ENCODE assay signal across 23 cellular contexts in the genomic region with DNA sequence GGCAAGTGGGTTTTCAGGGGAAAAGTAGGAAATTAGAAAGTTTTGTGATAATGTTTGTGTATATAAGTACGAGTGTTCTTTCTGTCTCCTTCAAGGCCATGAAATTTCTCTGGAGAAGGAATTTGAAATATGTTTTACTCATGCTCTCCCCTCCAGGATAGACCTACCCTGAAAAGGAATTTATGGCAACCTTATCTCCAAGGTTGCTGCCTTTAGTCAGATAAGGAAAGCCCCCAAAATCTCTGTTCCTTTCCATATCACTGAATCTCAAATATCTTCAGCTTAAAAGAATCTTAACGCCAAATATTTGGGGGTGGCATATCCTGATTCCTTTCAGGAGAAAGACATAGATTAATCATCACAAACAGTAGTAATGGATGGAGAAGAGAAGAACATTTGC. TPM values are rescaled to one million over a fixed set of nuclear protein-coding genes. Genes with fewer than 3 reads are reported as not detected.
DNase-seq lines count a peak whose midpoint lies in the region; ATAC-seq, FAIRE-seq and TF ChIP-seq lines count a peak whose summit lies in the region.
"Had no signal": no experiment of that assay in that cellular context is flagged by ENCODE, and none has a peak within 500 bp of the region (broad histone marks: within the 10 kb centered on the region; RNA-seq: fewer than 3 reads in every experiment).

No MANE protein-coding gene starts in this region.

- TF ChIP-seq RAD21 in A549 (conservative IDR thresholded peaks at IDR 0.05 in 1 of 2, IDR thresholded peaks at IDR 0.05 in 1 of 2) = no peak

- H3K27me3 ChIP-seq in SJSA1 (replicated peaks) (no peaks in the 10 kb centered on the region), left lung (no peaks in the 10 kb centered on the region)
- H3K27me3 ChIP-seq in effector memory CD4-positive, alpha-beta T cell (replicated peaks; ENCODE audit: control insufficient read depth, insufficient read depth, low read length, poor library complexity, severe bottlenecking) = no peaks in the 10 kb centered on the region

- intact Hi-C loops in left lung (cut with DNase I) = loop anchor here in 1 of 2 donors (10.0 kb wide), 1 partner anchor 317 kb away; no protein-coding TSS in a partner anchor

- H3K4me3 ChIP-seq in A549 (no peak overlapping the region), SJSA1 (no peak overlapping the region), left lung (no peak overlapping the region)
- H3K4me3 ChIP-seq in effector memory CD4-positive, alpha-beta T cell (ENCODE audit: insufficient read depth, low read depth, low read length, poor library complexity, severe bottlenecking) = no peak overlapping the region

- TF ChIP-seq CTCF in A549 (IDR thresholded peaks at IDR 0.05) = no peak
- TF ChIP-seq CTCF in left lung (IDR thresholded peaks at IDR 0.05) = no peak

- FAIRE-seq in A549 (lab: Jason Lieb, UNC) = no peak
- FAIRE-seq: H54 had no signal

- 9% methylated on average over 2 of the region's 2 CpGs for WGBS in A549 (ENCODE audit: missing lambda C conversion rate)

- CTCF ChIA-PET in A549 (lab: Yijun Ruan, JAX) = interaction anchor here (0.6 to 1.4 kb wide), 3 partner anchors 38 to 316 kb away, joined by 3 to 4 read pairs (median 4); no protein-coding TSS in a partner anchor

- DNase-seq in A549 (ENCODE audit: low read depth in 1 of 2, low spot score in 1 of 2) (peak in 1 of 2 experiments; percentile 30), SJSA1 (ENCODE audit: low read depth in 1 of 2, low spot score in 2 of 2) (peak in 1 of 2 experiments; percentile 31), left lung (no peak), D341Med (ENCODE audit: low spot score) (no peak)
- DNase-seq in effector memory CD4-positive, alpha-beta T cell = no peak
- DNase-seq: activated CD8-positive, alpha-beta T cell treated with anti-CD3 and anti-CD28 coated beads for 36 hours; activated T-cell treated with anti-CD3 and anti-CD28 coated beads, Interleukin-2, amount 50 U/mL, for 72 hours; central memory CD4-positive, alpha-beta T cell; effector CD8-positive, alpha-beta T cell; hippocampal formation; NCI-H1092 treated with DMSO at 0.1 percent for 48 hours; NCI-H2081 treated with DMSO at 0.1 percent for 48 hours; NCI-H524 treated with DMSO at 0.1 percent for 48 hours; nucleus accumbens; SHP77 treated with DMSO at 0.1 percent for 48 hours; stimulated activated naive CD8-positive, alpha-beta T cell treated with anti-CD3 and anti-CD28 coated beads, Interleukin-15, Interleukin-2, amounts not matched to agents 100 U/mL and 50 U/mL, for 24 hours; WERI-Rb-1 had no signal

- peak in 1 of 2 experiments; percentile 69; a peak in 3 of 6 replicates for ATAC-seq in A549
- peak; percentile 11 for ATAC-seq in left lung
- no peak for ATAC-seq in GM19035 (IDR thresholded peaks at IDR 0.05; ENCODE audit: unreplicated experiment)
- ATAC-seq: activated CD8-positive, alpha-beta T cell treated with anti-CD3 and anti-CD28 coated beads for 36 hours; activated T-cell treated with anti-CD3 and anti-CD28 coated beads, Interleukin-2, amount 50 U/mL, for 72 hours; stimulated activated naive CD8-positive, alpha-beta T cell treated with anti-CD3 and anti-CD28 coated beads, Interleukin-15, Interleukin-2, amounts not matched to agents 100 U/mL and 50 U/mL, for 24 hours had no signal

- no peaks in the 10 kb centered on the region for H3K9me3 ChIP-seq in A549
- H3K9me3 ChIP-seq in SJSA1 (replicated peaks) = no peaks in the 10 kb centered on the region
- H3K9me3 ChIP-seq in left lung = no peaks in the 10 kb centered on the region
- no peaks in the 10 kb centered on the region for H3K9me3 ChIP-seq in effector memory CD4-positive, alpha-beta T cell (ENCODE audit: control insufficient read depth, low read length)

- no peak for TF ChIP-seq POLR2A in A549 (IDR thresholded peaks at IDR 0.05; ENCODE audit: low read length)

- peak overlapping the region; percentile 34 for H3K4me2 ChIP-seq in A549

- TF ChIP-seq EP300 in A549 (IDR thresholded peaks at IDR 0.05) = no peak

- peaks cover 31% of the 10 kb centered on the region for H3K4me1 ChIP-seq in A549
- H3K4me1 ChIP-seq in SJSA1 (replicated peaks) = peaks cover 27% of the 10 kb centered on the region
- H3K4me1 ChIP-seq in left lung = peaks cover 0 to 25% of the 10 kb centered on the region in 2 donors
- no peaks in the 10 kb centered on the region for H3K4me1 ChIP-seq in effector memory CD4-positive, alpha-beta T cell (ENCODE audit: control insufficient read depth, insufficient read depth, low read length, poor library complexity, severe bottlenecking)

- H3K36me3 ChIP-seq in SJSA1 (no peaks in the 10 kb centered on the region), left lung (no peaks in the 10 kb centered on the region)
- no peaks in the 10 kb centered on the region for H3K36me3 ChIP-seq in effector memory CD4-positive, alpha-beta T cell (ENCODE audit: control insufficient read depth, insufficient read depth, low read length)
- H3K36me3 ChIP-seq: WERI-Rb-1 had no signal

- POLR2A ChIA-PET in A549 (lab: Yijun Ruan, JAX) = no interaction called here

- H3K27ac ChIP-seq in A549 = peak overlapping the region in 1 of 2 experiments; percentile 55; a peak in 2 of 6 replicates
- peak overlapping the region; percentile 54 for H3K27ac ChIP-seq in SJSA1
- H3K27ac ChIP-seq in left lung = no peak overlapping the region
- no peak overlapping the region for H3K27ac ChIP-seq in effector memory CD4-positive, alpha-beta T cell (ENCODE audit: insufficient read depth, low read length, poor library complexity, severe bottlenecking)
- H3K27ac ChIP-seq: WERI-Rb-1 had no signal

TF ChIP-seq in A549, 52 proteins besides CTCF, POLR2A, EP300 and RAD21:
- TF ChIP-seq GATA3 (IDR thresholded peaks at IDR 0.05; ENCODE audit: borderline replicate concordance) = peak; percentile 49; the same call in 1 of the 2 replicates
- TF ChIP-seq BHLHE40 (IDR thresholded peaks at IDR 0.05; ENCODE audit: low read depth, low read length) = no peak
TF ChIP-seq in A549: peak in this region for 1.

RNA-seq across cellular contexts. Expression of gene C4BPB, which starts 0.5 kb away (rescaled TPM):
- polyA plus RNA-seq in A549 (2011; rRNA removed) = 0.57 and 0.74 TPM in 2 replicates
- polyA plus RNA-seq in A549 (2012; cell fraction: cytosol; rRNA removed) = 1.00 and 1.0 TPM in 2 replicates
- polyA plus RNA-seq in A549 (2012; cell fraction: nucleus; rRNA removed) = 1.3 and 2.6 TPM in 2 replicates
- 4.9 to 9.5 TPM (median 5.1 TPM) in 3 replicates for polyA plus RNA-seq in A549 (2017; fragmentation: RNase III; extraction: RNeasy Plus Mini Kit Qiagen cat#74134 plus additional on column Dnase treatment)
- 0.29 TPM in 2 replicates for polyA minus RNA-seq in A549 (2011; rRNA and poly(A)+ RNA removed)
- total RNA-seq in SJSA1 (2014; rRNA removed; shearing (Covaris generic)) = 0.28 and 1.8 TPM in 2 replicates
- total RNA-seq in left lung = 1 to 10 TPM; 4.3 to 6.4 TPM
- total RNA-seq: A673, kidney epithelial cell had no signal
- polyA plus RNA-seq: CD14-positive monocyte had no signal

RNA-seq across cellular contexts. Expression of gene C4BPA, which starts 15.9 kb away (rescaled TPM):
- 3.6 and 4.9 TPM in 2 replicates for polyA plus RNA-seq in A549 (2011; rRNA removed)
- polyA plus RNA-seq in A549 (2012; cell fraction: cytosol; rRNA removed) = 0.19 and 0.27 TPM in 2 replicates
- 0.11 and 0.32 TPM in 2 replicates for polyA plus RNA-seq in A549 (2012; cell fraction: nucleus; rRNA removed)
- polyA plus RNA-seq in A549 (2017; fragmentation: RNase III; extraction: RNeasy Plus Mini Kit Qiagen cat#74134 plus additional on column Dnase treatment) = 0.92 to 1.4 TPM (median 1.0 TPM) in 3 replicates
- polyA minus RNA-seq in A549 (2011; rRNA and poly(A)+ RNA removed) = 1.1 and 2.0 TPM in 2 replicates
- total RNA-seq in SJSA1 (2014; rRNA removed; shearing (Covaris generic)) = not detected in 2 replicates
- 10 to 100 TPM; 22.2 to 32.1 TPM for total RNA-seq in left lung
- total RNA-seq: A673; activated CD8-positive, alpha-beta T cell treated with anti-CD3 and anti-CD28 coated beads for 36 hours; activated T-cell treated with anti-CD3 and anti-CD28 coated beads, Interleukin-2, amount 50 U/mL, for 72 hours; kidney epithelial cell; T-helper 1 cell treated with Interleukin-12 subunit alpha and Interleukin-12 subunit beta and Interleukin-4 antibody, amounts not matched to agents 30 ng/mL and 1 ng/mL, for 36 hours had no signal

RNA-seq across cellular contexts. Expression of gene PFKFB2, which starts 35.1 kb away (rescaled TPM):
- 6.8 and 7.4 TPM in 2 replicates for polyA plus RNA-seq in A549 (2011; rRNA removed)
- polyA plus RNA-seq in A549 (2012; cell fraction: cytosol; rRNA removed) = 2.1 and 2.2 TPM in 2 replicates
- 3.5 and 5.4 TPM in 2 replicates for polyA plus RNA-seq in A549 (2012; cell fraction: nucleus; rRNA removed)
- polyA plus RNA-seq in A549 (2017; fragmentation: RNase III; extraction: RNeasy Plus Mini Kit Qiagen cat#74134 plus additional on column Dnase treatment) = 7.6 to 8.4 TPM (median 8.1 TPM) in 3 replicates
- polyA minus RNA-seq in A549 (2011; rRNA and poly(A)+ RNA removed) = 5.9 and 6.8 TPM in 2 replicates
- 1.5 and 3.8 TPM in 2 replicates for total RNA-seq in SJSA1 (2014; rRNA removed; shearing (Covaris generic))
- total RNA-seq in left lung = 10 to 100 TPM; 52.6 to 63.8 TPM

RNA-seq across cellular contexts. Expression of gene YOD1, which starts 37.2 kb away (rescaled TPM):
- polyA plus RNA-seq in A549 (2011; rRNA removed) (6.9 and 7.0 TPM in 2 replicates), A549 (2017; fragmentation: RNase III; extraction: RNeasy Plus Mini Kit Qiagen cat#74134 plus additional on column Dnase treatment) (9.5 to 10.3 TPM (median 10.3 TPM) in 3 replicates)
- 1.5 and 1.7 TPM in 2 replicates for polyA plus RNA-seq in A549 (2012; cell fraction: cytosol; rRNA removed)
- polyA plus RNA-seq in A549 (2012; cell fraction: nucleus; rRNA removed) = 1.7 and 2.2 TPM in 2 replicates
- 5.5 and 5.7 TPM in 2 replicates for polyA minus RNA-seq in A549 (2011; rRNA and poly(A)+ RNA removed)
- 5.6 and 9.9 TPM in 2 replicates for total RNA-seq in SJSA1 (2014; rRNA removed; shearing (Covaris generic))
- total RNA-seq in left lung = 1 to 10 TPM; 7.3 to 9.9 TPM

RNA-seq across cellular contexts. Expression of gene C1orf116, which starts 55.6 kb away (rescaled TPM):
- polyA plus RNA-seq in A549 (2011; rRNA removed) (2.0 and 2.2 TPM in 2 replicates), A549 (2017; fragmentation: RNase III; extraction: RNeasy Plus Mini Kit Qiagen cat#74134 plus additional on column Dnase treatment) (3.2 to 3.6 TPM (median 3.4 TPM) in 3 replicates)
- polyA plus RNA-seq in A549 (2012; cell fraction: cytosol; rRNA removed) = 1.2 TPM in 2 replicates
- 1.9 and 2.7 TPM in 2 replicates for polyA plus RNA-seq in A549 (2012; cell fraction: nucleus; rRNA removed)
- 2.9 and 3.7 TPM in 2 replicates for polyA minus RNA-seq in A549 (2011; rRNA and poly(A)+ RNA removed)
- 0.03 TPM in 1 of 2 replicates, not detected in the other for total RNA-seq in SJSA1 (2014; rRNA removed; shearing (Covaris generic))
- total RNA-seq in left lung = 100 to 1,000 TPM; 101 to 212 TPM
- total RNA-seq: T-helper 1 cell treated with Interleukin-12 subunit alpha and Interleukin-12 subunit beta and Interleukin-4 antibody, amounts not matched to agents 30 ng/mL and 1 ng/mL, for 36 hours had no signal

Comparison
In these comparisons a context has a peak if more than half of its experiments do, and no peak if none do; other contexts are left out.
1. RNA of gene C4BPA, which starts 15.9 kb away (total RNA-seq): 22.2 to 32.1 TPM in left lung; not detected in SJSA1; every median in the first group is over 10 times any median in the second.
2. RNA of gene PFKFB2, which starts 35.1 kb away (total RNA-seq): 52.6 to 63.8 TPM in left lung; 1.5 to 3.8 TPM in SJSA1; every median in the first group is over 10 times any median in the second.